Comparison of ENCODE assay signal across 26 cellular contexts in the genomic region with DNA sequence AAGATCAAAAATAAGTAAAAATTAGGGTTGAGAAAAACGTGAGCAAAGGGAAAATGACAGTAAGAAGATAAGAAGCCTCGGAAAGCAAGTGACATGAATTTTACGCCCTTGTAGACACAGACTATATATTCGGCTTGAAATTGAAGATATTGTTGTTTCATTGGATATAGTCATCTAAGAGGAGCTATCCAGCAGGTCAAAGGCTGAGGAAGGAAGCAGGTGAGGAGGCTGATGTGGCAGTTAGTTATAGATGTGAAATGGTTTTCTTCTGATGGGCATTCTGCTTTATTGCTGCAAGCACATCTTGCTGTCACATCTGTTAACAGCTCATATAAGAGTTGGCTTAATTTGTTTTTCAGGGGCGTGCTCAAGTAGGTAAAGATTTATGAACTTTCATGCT.
DNase-seq lines count a peak whose midpoint lies in the region; ATAC-seq, FAIRE-seq and TF ChIP-seq lines count a peak whose summit lies in the region.
"Had no signal": no experiment of that assay in that cellular context is flagged by ENCODE, and none has a peak within 500 bp of the region (broad histone marks: within the 10 kb centered on the region; RNA-seq: fewer than 3 reads in every experiment).

No MANE protein-coding gene starts in this region.

- in situ Hi-C loops in HepG2 (cut with HindIII; ENCODE audit: extremely low pct_ligation_motif_present, low pct_unique_long_range_greater_than_20kb): no loop called here

- H3K4me1 ChIP-seq in liver (ENCODE audit: control insufficient read depth in 4 of 4, insufficient read depth in 4 of 4, low read length in 3 of 4): no peaks in the 10 kb centered on the region
- peaks cover 8% of the 10 kb centered on the region for H3K4me1 ChIP-seq in HepG2 (ENCODE audit: insufficient read depth, low read length)
- H3K4me1 ChIP-seq in Peyer's patch: no peaks in the 10 kb centered on the region
- H3K4me1 ChIP-seq: BE2C; BLaER1 treated with 17β-estradiol and CSF1 and Interleukin-3, amounts not matched to agents 10 nM and 100 nM had no signal

- no peaks in the 10 kb centered on the region for H4K20me1 ChIP-seq in HepG2 (ENCODE audit: insufficient read depth, low read length)
- H4K20me1 ChIP-seq: BLaER1 treated with 17β-estradiol and CSF1 and Interleukin-3, amounts not matched to agents 10 nM and 100 nM had no signal

- H3K36me3 Mint-ChIP-seq in activated T-helper 17 cell treated with anti-CD3 and anti-CD28 coated beads, Interleukin-2, amount 50 U/mL, for 72 hours (ENCODE audit: low read depth): no peaks in the 10 kb centered on the region
- H3K36me3 Mint-ChIP-seq: CD14-positive monocyte; CD8-positive, alpha-beta memory T cell had no signal

- H3K27me3 ChIP-seq in liver (ENCODE audit: control insufficient read depth in 4 of 4, insufficient read depth in 4 of 4, low read length in 3 of 4) (no peaks in the 10 kb centered on the region), HepG2 (ENCODE audit: control insufficient read depth in 1 of 2, insufficient read depth in 2 of 2, low read length in 2 of 2) (no peaks in the 10 kb centered on the region), Peyer's patch (no peaks in the 10 kb centered on the region)
- H3K27me3 ChIP-seq: BLaER1 treated with 17β-estradiol and CSF1 and Interleukin-3, amounts not matched to agents 10 nM and 100 nM had no signal

- H3K27ac Mint-ChIP-seq in activated T-helper 17 cell treated with anti-CD3 and anti-CD28 coated beads, Interleukin-2, amount 50 U/mL, for 72 hours: no peak overlapping the region
- H3K27ac Mint-ChIP-seq: CD14-positive monocyte; CD4-positive, alpha-beta T cell; H9 had no signal

- H3K9me3 ChIP-seq in liver (ENCODE audit: control insufficient read depth in 4 of 4, low read length in 3 of 4) (no peaks in the 10 kb centered on the region), HepG2 (ENCODE audit: low read length) (no peaks in the 10 kb centered on the region), Peyer's patch (no peaks in the 10 kb centered on the region)
- H3K9me3 ChIP-seq: A549; BE2C; BLaER1 treated with 17β-estradiol and CSF1 and Interleukin-3, amounts not matched to agents 10 nM and 100 nM had no signal

- TF ChIP-seq POLR2A in HepG2 (IDR thresholded peaks at IDR 0.05; ENCODE audit: insufficient read depth in 1 of 2, low read depth in 2 of 2, low read length in 2 of 2): no peak
- no peak for TF ChIP-seq POLR2A in Peyer's patch (IDR thresholded peaks at IDR 0.05)

- no peak overlapping the region for H3K4me2 ChIP-seq in HepG2 (ENCODE audit: low read depth, low read length)
- H3K4me2 ChIP-seq: A549; BLaER1 treated with 17β-estradiol and CSF1 and Interleukin-3, amounts not matched to agents 10 nM and 100 nM had no signal

- intact Hi-C loops in HepG2 (cut with micrococcal nuclease; ENCODE audit: unreplicated experiment): no loop called here
- intact Hi-C loops in left colon (cut with DNase I, micrococcal nuclease): no loop called here

- no peak for FAIRE-seq in HepG2 (lab: Jason Lieb, UNC)
- FAIRE-seq: A549, D721Med, GM12878, GM19239, H1 had no signal

- H3K9ac ChIP-seq in liver (ENCODE audit: low read depth in 1 of 2, low read length in 2 of 2) (no peak overlapping the region), HepG2 (ENCODE audit: insufficient read depth, low read depth, low read length) (no peak overlapping the region)
- H3K9ac ChIP-seq: BLaER1 treated with 17β-estradiol and CSF1 and Interleukin-3, amounts not matched to agents 10 nM and 100 nM; GM23248 had no signal

- H3K9me3 Mint-ChIP-seq in activated T-helper 17 cell treated with anti-CD3 and anti-CD28 coated beads, Interleukin-2, amount 50 U/mL, for 72 hours: no peaks in the 10 kb centered on the region
- H3K9me3 Mint-ChIP-seq: CD4-positive, alpha-beta T cell; H9 had no signal

- no peak for TF ChIP-seq RAD21 in liver (IDR thresholded peaks at IDR 0.05)
- no peak for TF ChIP-seq RAD21 in HepG2 (CRISPR knock-in tag; IDR thresholded peaks at IDR 0.05)
- TF ChIP-seq RAD21 in Ishikawa (IDR thresholded peaks at IDR 0.05; ENCODE audit: low read depth): no peak

- CTCF ChIA-PET in HepG2 (lab: Yijun Ruan, JAX; ENCODE audit: low intra/inter-chr PET ratio, low total read pairs): no interaction called here

- WGBS in liver: 74% methylated on average over 5 of the region's 5 CpGs
- 14% methylated on average over 5 of the region's 5 CpGs for WGBS in HepG2 (ENCODE audit: low lambda C conversion rate)

- H3K4me1 Mint-ChIP-seq in activated T-helper 17 cell treated with anti-CD3 and anti-CD28 coated beads, Interleukin-2, amount 50 U/mL, for 72 hours: no peaks in the 10 kb centered on the region
- H3K4me1 Mint-ChIP-seq: CD14-positive monocyte; CD8-positive, alpha-beta memory T cell; H9 had no signal

- TF ChIP-seq CTCF in liver (IDR thresholded peaks at IDR 0.05; ENCODE audit: low read depth, low read length, missing input control): no peak
- TF ChIP-seq CTCF in HepG2 (CRISPR knock-in tag; IDR thresholded peaks at IDR 0.05): no peak
- TF ChIP-seq CTCF in Peyer's patch (IDR thresholded peaks at IDR 0.05): no peak

- H3K36me3 ChIP-seq in liver (ENCODE audit: control insufficient read depth in 4 of 4, insufficient read depth in 3 of 4, low read depth in 1 of 4, low read length in 3 of 4) (no peaks in the 10 kb centered on the region), HepG2 (replicated peaks in 1 of 2; ENCODE audit: control insufficient read depth in 1 of 2, insufficient read depth in 2 of 2, low read length in 2 of 2) (no peaks in the 10 kb centered on the region), Peyer's patch (no peaks in the 10 kb centered on the region)
- H3K36me3 ChIP-seq: BE2C; BLaER1 treated with 17β-estradiol and CSF1 and Interleukin-3, amounts not matched to agents 10 nM and 100 nM had no signal

- H3K27ac ChIP-seq in liver (ENCODE audit: low read depth in 1 of 2, low read length in 2 of 2): no peak overlapping the region
- H3K27ac ChIP-seq in HepG2 (ENCODE audit: extremely low read length, insufficient read depth, low read length): no peak overlapping the region
- H3K27ac ChIP-seq in Peyer's patch: no peak overlapping the region
- H3K27ac ChIP-seq: A549; BLaER1 treated with 17β-estradiol and CSF1 and Interleukin-3, amounts not matched to agents 10 nM and 100 nM; GM23248 had no signal

- POLR2A ChIA-PET in HepG2 (lab: Yijun Ruan, JAX): no interaction called here

- no peaks in the 10 kb centered on the region for H3K79me2 ChIP-seq in HepG2 (ENCODE audit: insufficient read depth, low read length)

- peaks cover 34% of the 10 kb centered on the region for H3K27me3 Mint-ChIP-seq in activated T-helper 17 cell treated with anti-CD3 and anti-CD28 coated beads, Interleukin-2, amount 50 U/mL, for 72 hours

- BruUV-seq in HepG2 (replicated peaks; lab: Mats Ljungman, UMichigan): no TSS peak

- H3K4me3 ChIP-seq in liver (ENCODE audit: low read depth in 1 of 3, low read length in 3 of 3) (no peak overlapping the region), HepG2 (replicated peaks in 1 of 3; ENCODE audit: insufficient read depth in 1 of 3, low read depth in 2 of 3, low read length in 3 of 3) (no peak overlapping the region), Peyer's patch (no peak overlapping the region)
- H3K4me3 ChIP-seq: A549; BLaER1 treated with 17β-estradiol and CSF1 and Interleukin-3, amounts not matched to agents 10 nM and 100 nM; GM12878; GM23248 had no signal

- no peak overlapping the region for H2AFZ ChIP-seq in HepG2 (ENCODE audit: low read length)
- H2AFZ ChIP-seq: GM23248 had no signal

- DNase-seq in HepG2 (ENCODE audit: low spot score): no peak
- DNase-seq in left colon: no peak
- no peak for DNase-seq in Peyer's patch
- DNase-seq: 8988T; ACHN; AML-193; BE2C; CD4-positive, alpha-beta T cell; CD8-positive, alpha-beta memory T cell; DMS 273 treated with DMSO at 0.1 percent for 48 hours; DMS79; EL; GDM1; GM23248; H9 had no signal

- TF ChIP-seq EP300 in HepG2 (IDR thresholded peaks at IDR 0.05; ENCODE audit: low read depth in 2 of 2, low read length in 2 of 2): no peak
- no peak for TF ChIP-seq EP300 in HepG2 (CRISPR knock-in tag; IDR thresholded peaks at IDR 0.05; ENCODE audit: borderline replicate concordance)
- TF ChIP-seq EP300 in Ishikawa (IDR thresholded peaks at IDR 0.05; ENCODE audit: borderline replicate concordance): no peak

- ATAC-seq in HepG2: no peak
- peak; percentile 95 for ATAC-seq in left colon
- ATAC-seq in activated T-helper 17 cell treated with anti-CD3 and anti-CD28 coated beads, Interleukin-2, amount 50 U/mL, for 72 hours (replicated peaks): no peak
- ATAC-seq in HG02642 (IDR thresholded peaks at IDR 0.05; ENCODE audit: poor library complexity, unreplicated experiment): no peak
- ATAC-seq: A549, GM12878 had no signal

- H3K4me3 Mint-ChIP-seq in activated T-helper 17 cell treated with anti-CD3 and anti-CD28 coated beads, Interleukin-2, amount 50 U/mL, for 72 hours: no peak overlapping the region
- H3K4me3 Mint-ChIP-seq: CD14-positive monocyte; CD4-positive, alpha-beta T cell; CD8-positive, alpha-beta memory T cell; H9 had no signal

TF ChIP-seq in Ishikawa, 13 proteins besides CTCF, POLR2A, EP300 and RAD21 (continues in another document):
- TF ChIP-seq, protein P1, sequence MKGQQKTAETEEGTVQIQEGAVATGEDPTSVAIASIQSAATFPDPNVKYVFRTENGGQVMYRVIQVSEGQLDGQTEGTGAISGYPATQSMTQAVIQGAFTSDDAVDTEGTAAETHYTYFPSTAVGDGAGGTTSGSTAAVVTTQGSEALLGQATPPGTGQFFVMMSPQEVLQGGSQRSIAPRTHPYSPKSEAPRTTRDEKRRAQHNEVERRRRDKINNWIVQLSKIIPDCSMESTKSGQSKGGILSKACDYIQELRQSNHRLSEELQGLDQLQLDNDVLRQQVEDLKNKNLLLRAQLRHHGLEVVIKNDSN (IDR thresholded peaks at IDR 0.05): no peak
- TF ChIP-seq TEAD4 (IDR thresholded peaks at IDR 0.05): no peak
- no peak for TF ChIP-seq TCF12 (IDR thresholded peaks at IDR 0.05; ENCODE audit: low read depth)
